Comparison of ENCODE assay signal across 9 cellular contexts in genomic region chr16:81469710-81470481, GRCh38. TPM values are rescaled to one million over a fixed set of nuclear protein-coding genes. Genes with fewer than 3 reads are reported as not detected.
DNase-seq lines count a peak whose midpoint lies in the region; ATAC-seq and TF ChIP-seq lines count a peak whose summit lies in the region.
"Had no signal": no experiment of that assay in that cellular context is flagged by ENCODE, and none has a peak within 500 bp of the region (broad histone marks: within the 10 kb centered on the region; RNA-seq: fewer than 3 reads in every experiment).

No MANE protein-coding gene starts in this region.

- H3K79me2 ChIP-seq in GM23248 (ENCODE audit: insufficient read depth): peaks cover 95% of the 10 kb centered on the region

- H3K4me1 ChIP-seq in liver (ENCODE audit: control insufficient read depth in 4 of 4, insufficient read depth in 4 of 4, low read length in 3 of 4): peaks cover 15 to 72% (median 44%) of the 10 kb centered on the region in 4 donors
- peaks cover 9% of the 10 kb centered on the region; the same call in 1 of the 2 replicates for H3K4me1 ChIP-seq in GM23248 (ENCODE audit: insufficient read depth)

- H3K36me3 ChIP-seq in liver (ENCODE audit: control insufficient read depth in 4 of 4, insufficient read depth in 3 of 4, low read depth in 1 of 4, low read length in 3 of 4) (peaks cover 0 to 4% (median 0%) of the 10 kb centered on the region in 4 donors), GM23248 (ENCODE audit: low read depth) (no peaks in the 10 kb centered on the region)
- H3K36me3 ChIP-seq: pancreas had no signal

- H3F3A ChIP-seq in GM23248 (ENCODE audit: insufficient read depth): peaks cover 7% of the 10 kb centered on the region; the same call in 1 of the 2 replicates

- DNase-seq in CD1c-positive myeloid dendritic cell (ENCODE audit: extremely low spot score) (peak; percentile 92), NCI-H2227 (lab: John Stamatoyannopoulos, UW; ENCODE audit: unreplicated experiment) (no peak), GM23248 (no peak), NCI-H2081 (lab: John Stamatoyannopoulos, UW) (no peak)
- peak; percentile 18 to 23 for DNase-seq in activated CD4-positive, alpha-beta T cell treated with anti-CD3 and anti-CD28 coated beads, Interleukin-2, amount 50 U/mL, for 48 hours

- peak overlapping the region; percentile 39 to 57 for H3K27ac ChIP-seq in liver (ENCODE audit: low read depth in 1 of 2, low read length in 2 of 2)
- H3K27ac ChIP-seq in GM23248: no peak overlapping the region

- H3K9me2 ChIP-seq in GM23248 (ENCODE audit: insufficient read depth): no peaks in the 10 kb centered on the region

- TF ChIP-seq RAD21 in liver (IDR thresholded peaks at IDR 0.05): no peak

- no peak overlapping the region for H3K4me2 ChIP-seq in GM23248 (ENCODE audit: unreplicated experiment)

- H3K27me3 ChIP-seq in liver (ENCODE audit: control insufficient read depth in 4 of 4, insufficient read depth in 4 of 4, low read length in 3 of 4): no peaks in the 10 kb centered on the region
- no peaks in the 10 kb centered on the region for H3K27me3 ChIP-seq in GM23248 (replicated peaks; ENCODE audit: insufficient read depth)
- H3K27me3 ChIP-seq: pancreas had no signal

- in situ Hi-C loops in GM23248 (cut with MboI): no loop called here

- no peak overlapping the region for H2AFZ ChIP-seq in GM23248

- no peaks in the 10 kb centered on the region for H3K9me3 ChIP-seq in liver (ENCODE audit: control insufficient read depth in 4 of 4, low read length in 3 of 4)
- no peaks in the 10 kb centered on the region for H3K9me3 ChIP-seq in GM23248 (ENCODE audit: low read depth)
- H3K9me3 ChIP-seq: pancreas had no signal

- H3K4me3 ChIP-seq in liver (ENCODE audit: low read depth in 1 of 3, low read length in 3 of 3) (no peak overlapping the region), GM23248 (no peak overlapping the region)
- H3K4me3 ChIP-seq: pancreas had no signal

- WGBS in liver: 69% methylated on average over 12 of the region's 12 CpGs
- WGBS in GM23248 (ENCODE audit: low coverage in 1 of 2, low lambda C conversion rate in 2 of 2, missing lambda C conversion rate in 2 of 2), 2 experiments: 83% methylated on average over 12 of the region's 12 CpGs

- peak overlapping the region in 1 of 2 donors; percentile 8 for H3K9ac ChIP-seq in liver (ENCODE audit: low read depth in 1 of 2, low read length in 2 of 2)
- H3K9ac ChIP-seq in GM23248: no peak overlapping the region

- peaks cover 12% of the 10 kb centered on the region; the same call in 1 of the 2 replicates for H4K20me1 ChIP-seq in GM23248 (ENCODE audit: insufficient read depth)

- TF ChIP-seq CTCF in liver (IDR thresholded peaks at IDR 0.05; ENCODE audit: low read depth, low read length, missing input control): no peak

- ATAC-seq in GM19395 (IDR thresholded peaks at IDR 0.05; ENCODE audit: unreplicated experiment) (peak; percentile 96), HG03442 (IDR thresholded peaks at IDR 0.05; ENCODE audit: unreplicated experiment) (peak; percentile 83)

TF ChIP-seq in liver, 16 proteins besides CTCF, POLR2A, EP300 and RAD21:
- TF ChIP-seq HNF4A (conservative IDR thresholded peaks at IDR 0.05) (no peak), GABPA (IDR thresholded peaks at IDR 0.05 in 1 of 2, conservative IDR thresholded peaks at IDR 0.05 in 1 of 2) (no peak), SP1 (IDR thresholded peaks at IDR 0.05) (no peak), FOXA1 (IDR thresholded peaks at IDR 0.05) (no peak), ZBTB33 (IDR thresholded peaks at IDR 0.05) (no peak), TAF1 (conservative IDR thresholded peaks at IDR 0.05) (no peak), HNF4G (IDR thresholded peaks at IDR 0.05) (no peak), YY1 (IDR thresholded peaks at IDR 0.05) (no peak), RXRA (IDR thresholded peaks at IDR 0.05) (no peak)

RNA-seq across cellular contexts. Expression of gene CMIP, which starts 25.3 kb away (rescaled TPM):
- total RNA-seq in liver: 10 to 100 TPM; 14.1 to 15.6 TPM
- polyA plus RNA-seq in liver (1 to 10 TPM; 1.7 to 6.1 TPM), GM23248 (2016; fragmentation: Nextera tagmentation; extraction: Ambion mirVana) (1.3 and 1.5 TPM in 2 replicates)
- total RNA-seq in GM23248 (2014; rRNA removed; shearing (Covaris generic)): 7.8 and 9.5 TPM in 2 replicates

Comparison
In these comparisons a context has a peak if more than half of its experiments do, and no peak if none do; other contexts are left out.
1. DNase-seq: peak in CD1c-positive myeloid dendritic cell (single experiment) and activated CD4-positive, alpha-beta T cell treated with anti-CD3 and anti-CD28 coated beads, Interleukin-2, amount 50 U/mL, for 48 hours (2 of 2); none in NCI-H2227 (single experiment), GM23248 (single experiment) and NCI-H2081 (0 of 2).